In the genomic region with DNA sequence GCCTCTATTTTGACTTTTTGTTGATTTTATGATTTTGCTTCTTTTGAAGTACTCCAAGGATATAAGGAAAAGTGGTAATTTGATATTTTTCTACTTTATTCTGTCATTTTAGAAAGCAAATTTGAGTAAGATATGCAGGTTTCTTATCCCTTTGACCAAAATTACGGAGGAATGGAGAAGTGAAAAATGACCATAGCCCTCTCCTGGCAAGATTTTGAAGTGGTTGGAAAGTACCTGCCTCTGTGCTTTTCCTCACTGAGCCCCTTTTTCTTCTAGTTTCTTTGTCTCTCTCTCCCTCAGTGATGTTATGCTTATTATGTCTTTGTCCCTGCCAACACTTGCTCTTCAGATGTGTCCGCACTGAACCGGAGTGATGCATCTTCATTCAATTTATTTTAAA, we compare ENCODE assay signal across 18 cellular contexts.
A peak's percentile ranks its signal among the peaks of the same experiment; 100 is the strongest.
DNase-seq lines count a peak whose midpoint lies in the region; ATAC-seq, FAIRE-seq and TF ChIP-seq lines count a peak whose summit lies in the region.
"Had no signal": no experiment of that assay in that cellular context is flagged by ENCODE, and none has a peak within 500 bp of the region (broad histone marks: within the 10 kb centered on the region; RNA-seq: fewer than 3 reads in every experiment).

No MANE protein-coding gene starts in this region.

- ATAC-seq in GM19463 (IDR thresholded peaks at IDR 0.05; ENCODE audit: unreplicated experiment) (peak; percentile 72), HG02885 (IDR thresholded peaks at IDR 0.05; ENCODE audit: poor library complexity, unreplicated experiment) (peak; percentile 76), GM19328 (IDR thresholded peaks at IDR 0.05; ENCODE audit: unreplicated experiment) (no peak)
- ATAC-seq: heart right ventricle; stimulated activated naive CD8-positive, alpha-beta T cell treated with anti-CD3 and anti-CD28 coated beads, Interleukin-15, amount 100 ng/mL, for 72 hours had no signal

- peak; percentile 24 for TF ChIP-seq CTCF in choroid plexus epithelial cell (conservative IDR thresholded peaks at IDR 0.05; ENCODE audit: low read depth, low read length)
- no peak for TF ChIP-seq CTCF in testis (IDR thresholded peaks at IDR 0.05)

- H3K4me3 ChIP-seq in choroid plexus epithelial cell (ENCODE audit: low read depth, low read length) (no peak overlapping the region), testis (no peak overlapping the region)
- H3K4me3 ChIP-seq: HAP-1, heart right ventricle, skin epidermis had no signal

- intact Hi-C loops in testis (cut with DNase I; ENCODE audit: low total_unique reads) = no loop called here

- no peaks in the 10 kb centered on the region for H3K27me3 ChIP-seq in testis
- H3K27me3 ChIP-seq: heart right ventricle had no signal

- no peak overlapping the region for H3K27ac ChIP-seq in testis
- H3K27ac ChIP-seq: epithelial cell of prostate, heart right ventricle, parathyroid adenoma, skin epidermis had no signal

- no peaks in the 10 kb centered on the region for H3K4me1 ChIP-seq in testis
- H3K4me1 ChIP-seq: HAP-1, parathyroid adenoma had no signal

- TF ChIP-seq POLR2A in GM12892 (IDR thresholded peaks at IDR 0.05; ENCODE audit: low read depth, low read length) (no peak), testis (IDR thresholded peaks at IDR 0.05) (no peak)

- H3K9me3 ChIP-seq in testis = no peaks in the 10 kb centered on the region
- H3K9me3 ChIP-seq: HAP-1 had no signal

- peak; percentile 61 for FAIRE-seq in GM12892 (lab: Jason Lieb, UNC)

- no peaks in the 10 kb centered on the region for H3K36me3 ChIP-seq in testis (ENCODE audit: low read depth, missing control alignments)
- H3K36me3 ChIP-seq: HAP-1, heart right ventricle had no signal

- DNase-seq in GM12892 (ENCODE audit: insufficient read length) = no peak
- DNase-seq in choroid plexus epithelial cell (ENCODE audit: low read depth) = no peak
- no peak for DNase-seq in H4 (ENCODE audit: low spot score)
- no peak for DNase-seq in testis
- no peak for DNase-seq in T-helper 9 cell
- DNase-seq: activated CD4-positive, alpha-beta T cell treated with anti-CD3 and anti-CD28 coated beads, Interleukin-2, amount 10 ng/mL, durations not matched to agents 7 days and 5 days; activated T-cell treated with anti-CD3 and anti-CD28 coated beads, Interleukin-2, amount 50 U/mL, for 1 hour; heart right ventricle; MV-4-11; SHP77 treated with DMSO at 0.1 percent for 48 hours; stimulated activated naive CD8-positive, alpha-beta T cell treated with anti-CD3 and anti-CD28 coated beads, Interleukin-15, amount 100 ng/mL, for 72 hours had no signal

- WGBS in testis, 2 donors = 91 to 92% methylated on average over 3 of the region's 3 CpGs
